Comparison of ENCODE assay signal across 8 cellular contexts in genomic region chr11:65314501-65315203, GRCh38.
DNase-seq lines count a peak whose midpoint lies in the region; ATAC-seq and TF ChIP-seq lines count a peak whose summit lies in the region.

Gene CDC42EP2, plus strand, starts transcription at chr11:65314866. Its CDS starts 6,033 bp downstream, at chr11:65320899.

- H3K27me3 ChIP-seq in MM.1S (replicated peaks; ENCODE audit: insufficient read depth, low read length) = no peaks in the 10 kb centered on the region; the same call in 1 of the 2 replicates

- H3K79me2 ChIP-seq in MM.1S (ENCODE audit: low read length) = no peaks in the 10 kb centered on the region

- H3K4me2 ChIP-seq in MM.1S (ENCODE audit: low read depth, low read length) = peak within 1 kb of the TSS; percentile 100

- no peaks in the 10 kb centered on the region for H3F3A ChIP-seq in MM.1S (ENCODE audit: insufficient read depth, low read length)

- H3K9me3 ChIP-seq in MM.1S (replicated peaks; ENCODE audit: insufficient read depth, low read length) = no peaks in the 10 kb centered on the region

- H3K4me3 ChIP-seq in MM.1S (ENCODE audit: low read length) (peak within 1 kb of the TSS; percentile 77), retinal pigment epithelial cell (ENCODE audit: low read length) (peak within 1 kb of the TSS; percentile 76)

- peak within 1 kb of the TSS; percentile 91 for H2AFZ ChIP-seq in MM.1S (ENCODE audit: low read length)

- ATAC-seq in GM18517 (IDR thresholded peaks at IDR 0.05; ENCODE audit: unreplicated experiment) = no peak

- no peaks in the 10 kb centered on the region for H4K20me1 ChIP-seq in MM.1S (ENCODE audit: insufficient read depth, low read length)

- no peaks in the 10 kb centered on the region for H3K9me2 ChIP-seq in MM.1S (replicated peaks; ENCODE audit: insufficient read depth, low read length)

- no peaks in the 10 kb centered on the region for H3K4me1 ChIP-seq in MM.1S (ENCODE audit: low read length)

- no peaks in the 10 kb centered on the region for H3K36me3 ChIP-seq in MM.1S (replicated peaks; ENCODE audit: insufficient read depth, low read length)

- H3K9ac ChIP-seq in MM.1S (ENCODE audit: low read length) = peak within 1 kb of the TSS; percentile 35; the same call in 1 of the 2 replicates

- H3K27ac ChIP-seq in MM.1S (ENCODE audit: low read length) = no peak within 1 kb of the TSS

- no peak for TF ChIP-seq CTCF in MM.1S (IDR thresholded peaks at IDR 0.05; ENCODE audit: low read length)
- TF ChIP-seq CTCF in retinal pigment epithelial cell (conservative IDR thresholded peaks at IDR 0.05; ENCODE audit: low read depth, low read length) = no peak

- DNase-seq in EL = peak; percentile 87
- DNase-seq in GOT3 (lab: John Stamatoyannopoulos, UW) = peak; percentile 41
- peak; percentile 77 for DNase-seq in MM.1S
- peak; percentile 78 for DNase-seq in T-helper 9 cell
- peak; percentile 94 for DNase-seq in astrocyte of the hippocampus (ENCODE audit: low read depth, low spot score)
- DNase-seq in hypothalamus (lab: John Stamatoyannopoulos, UW) = peak; percentile 27 to 95 (median 82)
- DNase-seq in retinal pigment epithelial cell (ENCODE audit: low read depth) = no peak
